Comparison of ENCODE assay signal across 8 cellular contexts in genomic region chr19:34963531-34964406, GRCh38. TPM values are rescaled to one million over a fixed set of nuclear protein-coding genes. Genes with fewer than 3 reads are reported as not detected.
DNase-seq lines count a peak whose midpoint lies in the region; ATAC-seq and TF ChIP-seq lines count a peak whose summit lies in the region.

Gene ZNF792, minus strand, starts transcription at chr19:34964229. Its CDS starts 567 bp downstream, at chr19:34963662.

- H3K4me3 ChIP-seq in astrocyte of the spinal cord (ENCODE audit: low read depth, low read length), result peak within 1 kb of the TSS; percentile 72

- peaks cover 4% of the 10 kb centered on the region for H3K27me3 Mint-ChIP-seq in T-helper 1 cell treated with Interleukin-12 subunit alpha and Interleukin-12 subunit beta and Interleukin-4 antibody, amounts not matched to agents 30 μg/mL and 1 μg/mL, for 36 hours (ENCODE audit: low read depth)

- H3K4me3 Mint-ChIP-seq in T-helper 1 cell treated with Interleukin-12 subunit alpha and Interleukin-12 subunit beta and Interleukin-4 antibody, amounts not matched to agents 30 μg/mL and 1 μg/mL, for 36 hours, result peak within 1 kb of the TSS; percentile 94

- peaks cover 25% of the 10 kb centered on the region for H3K4me1 Mint-ChIP-seq in T-helper 1 cell treated with Interleukin-12 subunit alpha and Interleukin-12 subunit beta and Interleukin-4 antibody, amounts not matched to agents 30 μg/mL and 1 μg/mL, for 36 hours (ENCODE audit: low read depth)

- in situ Hi-C loops in astrocyte of the spinal cord (cut with HindIII; ENCODE audit: low sequenced_read_pairs), result no loop called here

- no peak for TF ChIP-seq CTCF in astrocyte of the spinal cord (IDR thresholded peaks at IDR 0.05; ENCODE audit: low read depth, low read length)

- H3K36me3 Mint-ChIP-seq in T-helper 1 cell treated with Interleukin-12 subunit alpha and Interleukin-12 subunit beta and Interleukin-4 antibody, amounts not matched to agents 30 μg/mL and 1 μg/mL, for 36 hours (ENCODE audit: low read depth), result peaks cover 49% of the 10 kb centered on the region

- DNase-seq in COLO829 (ENCODE audit: low spot score) (peak; percentile 54), LHCN-M2 (ENCODE audit: low read depth) (peak; percentile 40), astrocyte of the spinal cord (ENCODE audit: low read depth, low spot score) (peak; percentile 36), hypothalamus (lab: John Stamatoyannopoulos, UW) (peak in 39 of 51 donors; percentile 8 to 65 (median 34)), retina (peak; percentile 87)

- peaks cover 68% of the 10 kb centered on the region for H3K9me3 Mint-ChIP-seq in T-helper 1 cell treated with Interleukin-12 subunit alpha and Interleukin-12 subunit beta and Interleukin-4 antibody, amounts not matched to agents 30 μg/mL and 1 μg/mL, for 36 hours

- peak; percentile 74 for ATAC-seq in GM21381 (IDR thresholded peaks at IDR 0.05; ENCODE audit: unreplicated experiment)
- no peak for ATAC-seq in GM18519 (IDR thresholded peaks at IDR 0.05; ENCODE audit: low FRiP score, unreplicated experiment)

- peak within 1 kb of the TSS; percentile 84 for H3K27ac Mint-ChIP-seq in T-helper 1 cell treated with Interleukin-12 subunit alpha and Interleukin-12 subunit beta and Interleukin-4 antibody, amounts not matched to agents 30 μg/mL and 1 μg/mL, for 36 hours

RNA-seq across cellular contexts. Expression of gene ZNF792, which starts in this region (rescaled TPM):
- total RNA-seq in LHCN-M2 (2014; rRNA removed), result 4.1 and 4.6 TPM in 2 replicates
- 0.81 TPM for polyA plus RNA-seq in LHCN-M2 (2012)

Comparison
In these comparisons a context has a peak if more than half of its experiments do, and no peak if none do; other contexts are left out.
1. DNase-seq: peak in every context shown above with its lines; median percentile 87 in retina; 54 in COLO829; 40 in LHCN-M2; 36 in astrocyte of the spinal cord; 34 in hypothalamus.